In genomic region chr22:20113551-20114310, GRCh38 we compare ENCODE assay signal across 12 cellular contexts. TPM values are rescaled to one million over a fixed set of nuclear protein-coding genes. Genes with fewer than 3 reads are reported as not detected.
DNase-seq lines count a peak whose midpoint lies in the region; ATAC-seq and TF ChIP-seq lines count a peak whose summit lies in the region.
"Had no signal": no experiment of that assay in that cellular context is flagged by ENCODE, and none has a peak within 500 bp of the region (broad histone marks: within the 10 kb centered on the region; RNA-seq: fewer than 3 reads in every experiment).

No MANE protein-coding gene starts in this region.

- TF ChIP-seq POLR2A in spleen (IDR thresholded peaks at IDR 0.05), result no peak

- peaks cover 1% of the 10 kb centered on the region for H3K4me1 ChIP-seq in endodermal cell (ENCODE audit: control insufficient read depth, insufficient read depth, low read length)
- peaks cover 26 to 72% (median 65%) of the 10 kb centered on the region in 6 donors for H3K4me1 ChIP-seq in spleen
- H3K4me1 ChIP-seq in CD8-positive, alpha-beta T cell (ENCODE audit: insufficient read depth, low read length), result peaks cover 39% of the 10 kb centered on the region

- H3K36me3 Mint-ChIP-seq in activated T-cell treated with anti-CD3 and anti-CD28 coated beads, Interleukin-2, amount 50 U/mL, for 24 hours (ENCODE audit: low read depth), result peaks cover 92% of the 10 kb centered on the region
- H3K36me3 Mint-ChIP-seq in activated B cell treated with CpG ODN at 0.5 μM for 24 hours (ENCODE audit: low read depth), result peaks cover 45% of the 10 kb centered on the region
- peaks cover 27% of the 10 kb centered on the region for H3K36me3 Mint-ChIP-seq in endodermal cell (ENCODE audit: low read depth)
- peaks cover 40% of the 10 kb centered on the region for H3K36me3 Mint-ChIP-seq in CD8-positive, alpha-beta T cell

- no peak overlapping the region for H3K9ac ChIP-seq in endodermal cell (ENCODE audit: extremely low read depth, low read length, poor library complexity, severe bottlenecking)

- H3K27me3 Mint-ChIP-seq in activated T-cell treated with anti-CD3 and anti-CD28 coated beads, Interleukin-2, amount 50 U/mL, for 24 hours, result no peaks in the 10 kb centered on the region
- H3K27me3 Mint-ChIP-seq in activated B cell treated with CpG ODN at 0.5 μM for 24 hours (no peaks in the 10 kb centered on the region), endodermal cell (ENCODE audit: insufficient read depth) (no peaks in the 10 kb centered on the region)
- no peaks in the 10 kb centered on the region for H3K27me3 Mint-ChIP-seq in CD8-positive, alpha-beta T cell (ENCODE audit: low read depth)

- intact Hi-C loops in activated B cell treated with CpG ODN at 0.5 μM for 24 hours (cut with micrococcal nuclease), result no loop called here
- intact Hi-C loops in spleen (cut with DNase I; ENCODE audit: low total_unique reads), result no loop called here
- intact Hi-C loops in CD8-positive, alpha-beta T cell (cut with DNase I, micrococcal nuclease), result loop anchor here (5.0 to 10.0 kb wide), 2 partner anchors 141 to 969 kb away; partner anchors contain the start of gene ESS2 (in 1 of the 2)

- H3K27ac ChIP-seq in endodermal cell (ENCODE audit: low read depth, low read length) (no peak overlapping the region), spleen (peak overlapping the region in 5 of 8 donors; percentile 33 to 93 (median 48))
- no peak overlapping the region for H3K27ac ChIP-seq in CD8-positive, alpha-beta T cell (ENCODE audit: low read depth, low read length)
- H3K27ac ChIP-seq: suprapubic skin had no signal

- H3K9me3 Mint-ChIP-seq in activated T-cell treated with anti-CD3 and anti-CD28 coated beads, Interleukin-2, amount 50 U/mL, for 24 hours, result no peaks in the 10 kb centered on the region
- H3K9me3 Mint-ChIP-seq in activated B cell treated with CpG ODN at 0.5 μM for 24 hours (no peaks in the 10 kb centered on the region), endodermal cell (no peaks in the 10 kb centered on the region)
- H3K9me3 Mint-ChIP-seq in CD8-positive, alpha-beta T cell, result no peaks in the 10 kb centered on the region

- POLR2A ChIA-PET in activated B cell treated with CpG ODN at 0.5 μM for 24 hours (lab: Charles Lee), result interaction anchor here (0.6 kb wide), 1 partner anchor 93 kb away, joined by 3 read pairs; the partner anchor contains the start of gene TANGO2
- POLR2A ChIA-PET in CD8-positive, alpha-beta T cell (lab: Charles Lee), result interaction anchor here (1.4 kb wide), 1 partner anchor 22 kb away, joined by 3 read pairs; no protein-coding TSS in a partner anchor

- CTCF ChIA-PET in activated B cell treated with CpG ODN at 0.5 μM for 24 hours (lab: Charles Lee), result no interaction called here
- CTCF ChIA-PET in CD8-positive, alpha-beta T cell (lab: Charles Lee), result interaction anchor here (1.1 to 4.4 kb wide), 3 partner anchors 12 to 20 kb away, joined by 3 to 26 read pairs (median 3); no protein-coding TSS in a partner anchor

- no peak for DNase-seq in activated T-cell treated with anti-CD3 and anti-CD28 coated beads, Interleukin-2, amount 50 U/mL, for 24 hours
- no peak for DNase-seq in activated T-cell treated with anti-CD3 and anti-CD28 coated beads for 4 hours
- DNase-seq in activated B cell treated with CpG ODN at 0.5 μM for 24 hours, result no peak
- no peak for DNase-seq in endodermal cell
- peak; percentile 76 for DNase-seq in spleen
- DNase-seq in CD8-positive, alpha-beta T cell, result no peak
- DNase-seq: NCI-H2107, SHP77 treated with DMSO at 0.1 percent for 48 hours had no signal

- ATAC-seq in activated B cell treated with CpG ODN at 0.5 μM for 24 hours (ENCODE audit: low read depth) (no peak), HG03196 (IDR thresholded peaks at IDR 0.05; ENCODE audit: unreplicated experiment) (no peak), GM21576 (IDR thresholded peaks at IDR 0.05; ENCODE audit: unreplicated experiment) (no peak)
- no peak for ATAC-seq in CD8-positive, alpha-beta T cell

- peaks cover 50% of the 10 kb centered on the region for H3K4me1 Mint-ChIP-seq in activated T-cell treated with anti-CD3 and anti-CD28 coated beads, Interleukin-2, amount 50 U/mL, for 24 hours (ENCODE audit: low read depth)
- peaks cover 30% of the 10 kb centered on the region for H3K4me1 Mint-ChIP-seq in activated B cell treated with CpG ODN at 0.5 μM for 24 hours
- H3K4me1 Mint-ChIP-seq in endodermal cell, result peaks cover 3% of the 10 kb centered on the region
- H3K4me1 Mint-ChIP-seq in CD8-positive, alpha-beta T cell (ENCODE audit: low read depth), result peaks cover 35% of the 10 kb centered on the region

- H3K27ac Mint-ChIP-seq in activated T-cell treated with anti-CD3 and anti-CD28 coated beads, Interleukin-2, amount 50 U/mL, for 24 hours, result peak overlapping the region; percentile 96
- H3K27ac Mint-ChIP-seq in activated B cell treated with CpG ODN at 0.5 μM for 24 hours (peak overlapping the region; percentile 18), endodermal cell (peak overlapping the region; percentile 72)
- no peak overlapping the region for H3K27ac Mint-ChIP-seq in CD8-positive, alpha-beta T cell

- H3K9me3 ChIP-seq in endodermal cell (ENCODE audit: control insufficient read depth, low read length) (no peaks in the 10 kb centered on the region), spleen (no peaks in the 10 kb centered on the region)
- H3K9me3 ChIP-seq in CD8-positive, alpha-beta T cell (ENCODE audit: low read length), result no peaks in the 10 kb centered on the region
- H3K9me3 ChIP-seq: suprapubic skin had no signal

- H3K36me3 ChIP-seq in endodermal cell (ENCODE audit: control insufficient read depth, insufficient read depth, low read length) (peaks cover 46% of the 10 kb centered on the region), spleen (peaks cover 0 to 74% (median 69%) of the 10 kb centered on the region in 6 donors)
- H3K36me3 ChIP-seq in CD8-positive, alpha-beta T cell (ENCODE audit: insufficient read depth, low read length), result peaks cover 19% of the 10 kb centered on the region

- H3K27me3 ChIP-seq in endodermal cell (ENCODE audit: control insufficient read depth, insufficient read depth, low read length, poor library complexity, severe bottlenecking) (no peaks in the 10 kb centered on the region), spleen (replicated peaks in 1 of 7) (no peaks in the 10 kb centered on the region)
- no peaks in the 10 kb centered on the region for H3K27me3 ChIP-seq in CD8-positive, alpha-beta T cell (ENCODE audit: insufficient read depth, low read length)
- H3K27me3 ChIP-seq: suprapubic skin had no signal

- WGBS in endodermal cell (ENCODE audit: insufficient coverage in 1 of 2, insufficient read length in 1 of 2), 2 experiments, result 90 to 95% methylated on average over 10 to 19 of the region's 19 CpGs
- WGBS in spleen, 5 donors, result 85 to 96% (median 90%) methylated on average over 12 to 19 of the region's 19 CpGs

- peak overlapping the region; percentile 27 for H3K4me3 Mint-ChIP-seq in activated T-cell treated with anti-CD3 and anti-CD28 coated beads, Interleukin-2, amount 50 U/mL, for 24 hours
- H3K4me3 Mint-ChIP-seq in activated B cell treated with CpG ODN at 0.5 μM for 24 hours (no peak overlapping the region), endodermal cell (no peak overlapping the region)
- H3K4me3 Mint-ChIP-seq in CD8-positive, alpha-beta T cell, result no peak overlapping the region

- no peak overlapping the region for H3K4me3 ChIP-seq in endodermal cell (ENCODE audit: low read length)
- H3K4me3 ChIP-seq in spleen, result no peak overlapping the region
- no peak overlapping the region for H3K4me3 ChIP-seq in CD8-positive, alpha-beta T cell (ENCODE audit: low read depth, low read length)
- H3K4me3 ChIP-seq: smooth muscle cell, suprapubic skin had no signal

- TF ChIP-seq CTCF in activated B cell treated with CpG ODN at 0.5 μM for 24 hours (IDR thresholded peaks at IDR 0.05) (no peak), endodermal cell (conservative IDR thresholded peaks at IDR 0.05) (no peak), spleen (IDR thresholded peaks at IDR 0.05 in 8 of 11, conservative IDR thresholded peaks at IDR 0.05 in 3 of 11) (no peak)
- TF ChIP-seq CTCF in CD8-positive, alpha-beta T cell (IDR thresholded peaks at IDR 0.05), result no peak

RNA-seq across cellular contexts. Expression of gene RANBP1, which starts 2.2 kb away (rescaled TPM):
- total RNA-seq in activated B cell treated with CpG ODN at 0.5 μM for 24 hours (127 and 133 TPM in 2 replicates), endodermal cell (100 to 1,000 TPM; 320 to 415 TPM), spleen (100 to 1,000 TPM in 3 of 7 donors, 10 to 100 TPM in 4; 56.7 to 111 (median 88.5) TPM)
- 514 TPM for polyA plus RNA-seq in endodermal cell (2013, experiment 1 of 2)
- polyA plus RNA-seq in endodermal cell (2013, experiment 2 of 2), result 506 TPM
- 100 to 1,000 TPM in 2 of 3 donors, 10 to 100 TPM in 1; 52.6 to 106 (median 101) TPM for polyA plus RNA-seq in spleen
- total RNA-seq in CD8-positive, alpha-beta T cell, result 10 to 100 TPM; 61.5 to 66.2 TPM

RNA-seq across cellular contexts. Expression of gene TRMT2A, which starts 3.3 kb away (rescaled TPM):
- total RNA-seq in activated B cell treated with CpG ODN at 0.5 μM for 24 hours (77.4 and 91.7 TPM in 2 replicates), endodermal cell (10 to 100 TPM; 45.6 to 55.2 TPM), spleen (10 to 100 TPM; 70.4 to 89.8 (median 79.3) TPM)
- polyA plus RNA-seq in endodermal cell (2013, experiment 1 of 2), result 44.3 TPM
- polyA plus RNA-seq in endodermal cell (2013, experiment 2 of 2), result 33.8 TPM
- polyA plus RNA-seq in spleen, result 100 to 1,000 TPM in 2 of 3 donors, 10 to 100 TPM in 1; 75.1 to 142 (median 132) TPM
- total RNA-seq in CD8-positive, alpha-beta T cell, result 10 to 100 TPM; 57.8 to 62.8 TPM

RNA-seq across cellular contexts. Expression of gene ZDHHC8, which starts 17.9 kb away (rescaled TPM):
- total RNA-seq in activated B cell treated with CpG ODN at 0.5 μM for 24 hours (51.9 and 65.6 TPM in 2 replicates), endodermal cell (10 to 100 TPM; 82.2 to 82.3 TPM), spleen (10 to 100 TPM; 24.3 to 71.5 (median 57.5) TPM)
- 70.4 TPM for polyA plus RNA-seq in endodermal cell (2013, experiment 1 of 2)
- polyA plus RNA-seq in endodermal cell (2013, experiment 2 of 2), result 56.8 TPM
- 10 to 100 TPM; 12.7 to 37.8 (median 21.4) TPM for polyA plus RNA-seq in spleen
- total RNA-seq in CD8-positive, alpha-beta T cell, result 10 to 100 TPM; 39.3 to 43.4 TPM

RNA-seq across cellular contexts. Expression of gene DGCR8, which starts 33.7 kb away (rescaled TPM):
- total RNA-seq in activated B cell treated with CpG ODN at 0.5 μM for 24 hours (34.6 and 35.5 TPM in 2 replicates), endodermal cell (10 to 100 TPM; 61.3 to 76.1 TPM), spleen (10 to 100 TPM; 25.1 to 62.7 (median 36.1) TPM)
- polyA plus RNA-seq in endodermal cell (2013, experiment 1 of 2), result 43.6 TPM
- polyA plus RNA-seq in endodermal cell (2013, experiment 2 of 2), result 34.4 TPM
- 10 to 100 TPM in 2 of 3 donors, 1 to 10 TPM in 1; 7.8 to 17.1 (median 14.3) TPM for polyA plus RNA-seq in spleen
- total RNA-seq in CD8-positive, alpha-beta T cell, result 10 to 100 TPM; 16.9 to 22.1 TPM

RNA-seq across cellular contexts. Expression of gene CCDC188, which starts 37.1 kb away (rescaled TPM):
- total RNA-seq in activated B cell treated with CpG ODN at 0.5 μM for 24 hours, result not detected in 2 replicates
- total RNA-seq in endodermal cell, result not detected
- 2.2 TPM for polyA plus RNA-seq in endodermal cell (2013, experiment 1 of 2)
- 0.87 TPM for polyA plus RNA-seq in endodermal cell (2013, experiment 2 of 2)
- 1 to 10 TPM in 4 of 7 donors, under 1 TPM in 2, not detected in 1; 0.69 to 7.6 (median 1.8) TPM for total RNA-seq in spleen
- 1 to 10 TPM in 2 of 3 donors, under 1 TPM in 1; 0.29 to 6.1 (median 1.7) TPM for polyA plus RNA-seq in spleen
- not detected for total RNA-seq in CD8-positive, alpha-beta T cell
- total RNA-seq: smooth muscle cell had no signal
- polyA plus RNA-seq: smooth muscle cell had no signal

Comparison
In these comparisons a context has a peak if more than half of its experiments do, and no peak if none do; other contexts are left out.
1. H3K27ac ChIP-seq: peak in spleen (5 of 8); none in endodermal cell (single experiment) and CD8-positive, alpha-beta T cell (single experiment).
2. intact Hi-C loops: an anchor here in CD8-positive, alpha-beta T cell (5.0 to 10.0 kb wide); none called in activated B cell treated with CpG ODN at 0.5 μM for 24 hours and spleen.